18 cellular contexts compared by ENCODE assay signal in genomic region chr10:131620904-131621303, GRCh38.
A peak's percentile ranks its signal among the peaks of the same experiment; 100 is the strongest.
DNase-seq lines count a peak whose midpoint lies in the region; ATAC-seq and TF ChIP-seq lines count a peak whose summit lies in the region.
"Had no signal": no experiment of that assay in that cellular context is flagged by ENCODE, and none has a peak within 500 bp of the region (broad histone marks: within the 10 kb centered on the region; RNA-seq: fewer than 3 reads in every experiment).

No MANE protein-coding gene starts in this region.

- 83% methylated on average over 7 of the region's 7 CpGs for WGBS in esophagus muscularis mucosa

- peaks cover 0 to 2% (median 0%) of the 10 kb centered on the region in 11 experiments; a peak in 1 of 22 replicates for H3K27me3 ChIP-seq in BLaER1 treated with 17β-estradiol and CSF1 and Interleukin-3, amounts not matched to agents 10 nM and 100 nM
- H3K27me3 ChIP-seq in esophagus muscularis mucosa (peaks cover 0 to 34% (median 2%) of the 10 kb centered on the region in 4 donors), ascending aorta (no peaks in the 10 kb centered on the region)

- peaks cover 0 to 30% (median 16%) of the 10 kb centered on the region in 10 experiments; a peak in 12 of 20 replicates for H3K4me1 ChIP-seq in BLaER1 treated with 17β-estradiol and CSF1 and Interleukin-3, amounts not matched to agents 10 nM and 100 nM
- H3K4me1 ChIP-seq in esophagus muscularis mucosa, result no peaks in the 10 kb centered on the region
- H3K4me1 ChIP-seq in ascending aorta, result no peaks in the 10 kb centered on the region
- H3K4me1 ChIP-seq: Caco-2, HAP-1 had no signal

- DNase-seq in esophagus muscularis mucosa (ENCODE audit: extremely low spot score), result peak; percentile 47
- DNase-seq in posterior vena cava (ENCODE audit: low spot score), result peak; percentile 49
- DNase-seq in NCI-H2029 treated with DMSO at 0.1 percent for 48 hours (lab: John Stamatoyannopoulos, UW), result no peak
- no peak for DNase-seq in ascending aorta (ENCODE audit: low spot score in 2 of 2)
- DNase-seq: C1 segment of cervical spinal cord; Caco-2; CD4-positive, CD25-positive, alpha-beta regulatory T cell; CD8-positive, alpha-beta T cell; DMS153; DMS79; EL; GDM1; HFFc6 had no signal

- intact Hi-C loops in esophagus muscularis mucosa (cut with DNase I), result no loop called here
- intact Hi-C loops in posterior vena cava (cut with DNase I), result loop anchor here in 1 of 2 donors (5.0 kb wide), 1 partner anchor 1944 kb away; no protein-coding TSS in a partner anchor
- intact Hi-C loops in ascending aorta (cut with DNase I), result no loop called here

- H3K27ac ChIP-seq in BLaER1 treated with 17β-estradiol and CSF1 and Interleukin-3, amounts not matched to agents 10 nM and 100 nM, result no peak overlapping the region
- H3K27ac ChIP-seq in esophagus muscularis mucosa (replicated peaks in 1 of 4), result no peak overlapping the region
- no peak overlapping the region for H3K27ac ChIP-seq in ascending aorta

- ATAC-seq in GM18520 (IDR thresholded peaks at IDR 0.05; ENCODE audit: unreplicated experiment), result no peak
- ATAC-seq: CD8-positive, alpha-beta T cell; GM12878; GM23338 had no signal

- no peak for TF ChIP-seq POLR2A in esophagus muscularis mucosa (IDR thresholded peaks at IDR 0.05; ENCODE audit: low read depth)

- no peaks in the 10 kb centered on the region for H3K9me3 ChIP-seq in BLaER1 treated with 17β-estradiol and CSF1 and Interleukin-3, amounts not matched to agents 10 nM and 100 nM (replicated peaks in 1 of 11)
- no peaks in the 10 kb centered on the region for H3K9me3 ChIP-seq in esophagus muscularis mucosa
- no peaks in the 10 kb centered on the region for H3K9me3 ChIP-seq in ascending aorta
- H3K9me3 ChIP-seq: Caco-2, HAP-1 had no signal

- H3K4me2 ChIP-seq in BLaER1 treated with 17β-estradiol and CSF1 and Interleukin-3, amounts not matched to agents 10 nM and 100 nM, result peak overlapping the region in 8 of 11 experiments; percentile 20 to 63 (median 52); a peak in 14 of 22 replicates
- H3K4me2 ChIP-seq: GM23338 had no signal

- no peak for TF ChIP-seq CTCF in esophagus muscularis mucosa (IDR thresholded peaks at IDR 0.05)
- no peak for TF ChIP-seq CTCF in ascending aorta (IDR thresholded peaks at IDR 0.05)

- H3K36me3 ChIP-seq in BLaER1 treated with 17β-estradiol and CSF1 and Interleukin-3, amounts not matched to agents 10 nM and 100 nM, result no peaks in the 10 kb centered on the region
- H3K36me3 ChIP-seq in esophagus muscularis mucosa (no peaks in the 10 kb centered on the region), ascending aorta (no peaks in the 10 kb centered on the region)
- H3K36me3 ChIP-seq: HAP-1 had no signal

- no peak overlapping the region for H3K4me3 ChIP-seq in BLaER1 treated with 17β-estradiol and CSF1 and Interleukin-3, amounts not matched to agents 10 nM and 100 nM
- H3K4me3 ChIP-seq in esophagus muscularis mucosa (no peak overlapping the region), ascending aorta (no peak overlapping the region)
- H3K4me3 ChIP-seq: GM12878, GM23338, HAP-1 had no signal

- no peak overlapping the region for H3K9ac ChIP-seq in BLaER1 treated with 17β-estradiol and CSF1 and Interleukin-3, amounts not matched to agents 10 nM and 100 nM

- no peak for TF ChIP-seq EP300 in esophagus muscularis mucosa (IDR thresholded peaks at IDR 0.05)

- H4K20me1 ChIP-seq in BLaER1 treated with 17β-estradiol and CSF1 and Interleukin-3, amounts not matched to agents 10 nM and 100 nM, result no peaks in the 10 kb centered on the region; a peak in 2 of 22 replicates

Comparison
In these comparisons a context has a peak if more than half of its experiments do, and no peak if none do; other contexts are left out.
1. DNase-seq: peak in esophagus muscularis mucosa (single experiment) and posterior vena cava (single experiment); none in NCI-H2029 treated with DMSO at 0.1 percent for 48 hours (single experiment) and ascending aorta (0 of 2).